Comparison of ENCODE assay signal across 8 cellular contexts in genomic region chr7:44846390-44846789, GRCh38. TPM values are rescaled to one million over a fixed set of nuclear protein-coding genes. Genes with fewer than 3 reads are reported as not detected.
DNase-seq lines count a peak whose midpoint lies in the region; ATAC-seq and TF ChIP-seq lines count a peak whose summit lies in the region.
"Not testable (repeated sequence)": the region's sequence is repeated elsewhere in the genome, so short reads cannot be mapped to it uniquely, and the experiment has no call there.

No MANE protein-coding gene starts in this region.

- H3K4me3 Mint-ChIP-seq in CD8-positive, alpha-beta memory T cell, result peak overlapping the region; percentile 89 to 97 (median 96)
- peak overlapping the region; percentile 96 for H3K4me3 Mint-ChIP-seq in activated naive CD8-positive, alpha-beta T cell treated with anti-CD3 and anti-CD28 coated beads, Interleukin-2, amount 50 U/mL, for 24 hours
- peak overlapping the region; percentile 95 for H3K4me3 Mint-ChIP-seq in osteocyte (ENCODE audit: unreplicated experiment)

- H3K27ac Mint-ChIP-seq in CD8-positive, alpha-beta memory T cell, result peak overlapping the region; percentile 97 to 100 (median 99)
- H3K27ac Mint-ChIP-seq in activated naive CD8-positive, alpha-beta T cell treated with anti-CD3 and anti-CD28 coated beads, Interleukin-2, amount 50 U/mL, for 24 hours, result peak overlapping the region; percentile 95
- H3K27ac Mint-ChIP-seq in osteocyte (ENCODE audit: unreplicated experiment), result peak overlapping the region; percentile 97

- not testable (repeated sequence) for TF ChIP-seq CTCF in LNCaP clone FGC (IDR thresholded peaks at IDR 0.05; ENCODE audit: control insufficient read depth, extremely low read depth, insufficient read depth); WERI-Rb-1 (IDR thresholded peaks at IDR 0.05; ENCODE audit: low read depth, low read length); kidney epithelial cell (IDR thresholded peaks at IDR 0.05; ENCODE audit: insufficient read depth, low read length, poor library complexity, severe bottlenecking); osteocyte (IDR thresholded peaks at IDR 0.05); thoracic aorta (IDR thresholded peaks at IDR 0.05)

- H3K9ac ChIP-seq in endocrine pancreas (ENCODE audit: control insufficient read depth, insufficient read depth, low read length), result not testable (repeated sequence)

- not testable (repeated sequence) for H3K27me3 ChIP-seq in CD8-positive, alpha-beta memory T cell (ENCODE audit: insufficient read depth, low read length, poor library complexity, severe bottlenecking); WERI-Rb-1 (ENCODE audit: insufficient read depth, low read depth, severe bottlenecking); endocrine pancreas (ENCODE audit: control insufficient read depth, insufficient read depth, low read length); kidney epithelial cell (ENCODE audit: control insufficient read depth, insufficient read depth, low read length); thoracic aorta (replicated peaks; ENCODE audit: insufficient read depth)

- POLR2A ChIA-PET in CD8-positive, alpha-beta memory T cell (lab: Charles Lee), result interaction anchor here (0.7 to 4.7 kb wide), 9 partner anchors 11 to 274 kb away, joined by 4 to 40 read pairs (median 9); partner anchors contain the start of genes DDX56, OGDH, PPIA and PURB

- not testable (repeated sequence) for H3K9me3 ChIP-seq in CD8-positive, alpha-beta memory T cell (ENCODE audit: low read length); WERI-Rb-1 (ENCODE audit: severe bottlenecking); endocrine pancreas (ENCODE audit: control insufficient read depth, low read length); thoracic aorta

- not testable (repeated sequence) for H3K9me3 Mint-ChIP-seq in CD8-positive, alpha-beta memory T cell; activated naive CD8-positive, alpha-beta T cell treated with anti-CD3 and anti-CD28 coated beads, Interleukin-2, amount 50 U/mL, for 24 hours; osteocyte (ENCODE audit: unreplicated experiment)

- H3K4me1 ChIP-seq in CD8-positive, alpha-beta memory T cell (ENCODE audit: insufficient read depth, low read length), result peaks cover 31% of the 10 kb centered on the region
- H3K4me1 ChIP-seq in endocrine pancreas (ENCODE audit: control insufficient read depth, insufficient read depth, low read length), result not testable (repeated sequence)
- H3K4me1 ChIP-seq in thoracic aorta (ENCODE audit: control insufficient read depth in 1 of 2, low read depth in 2 of 2), result peaks cover 19 to 35% of the 10 kb centered on the region in 2 donors

- peak overlapping the region; percentile 97 for H3K27ac ChIP-seq in CD8-positive, alpha-beta memory T cell (ENCODE audit: low read depth, low read length)
- not testable (repeated sequence) for H3K27ac ChIP-seq in WERI-Rb-1
- peak overlapping the region; percentile 93 for H3K27ac ChIP-seq in thoracic aorta

- CTCF ChIA-PET in CD8-positive, alpha-beta memory T cell (lab: Charles Lee), result interaction anchor here (0.8 to 5.1 kb wide), 16 partner anchors 11 to 290 kb away, joined by 3 to 28 read pairs (median 5); partner anchors contain the start of gene TMED4

- peaks cover 45 to 48% (median 46%) of the 10 kb centered on the region in 3 donors for H3K4me1 Mint-ChIP-seq in CD8-positive, alpha-beta memory T cell
- H3K4me1 Mint-ChIP-seq in activated naive CD8-positive, alpha-beta T cell treated with anti-CD3 and anti-CD28 coated beads, Interleukin-2, amount 50 U/mL, for 24 hours, result peaks cover 61% of the 10 kb centered on the region
- peaks cover 44% of the 10 kb centered on the region for H3K4me1 Mint-ChIP-seq in osteocyte (ENCODE audit: unreplicated experiment)

- H3K27me3 Mint-ChIP-seq in CD8-positive, alpha-beta memory T cell, result peaks cover 0 to 11% of the 10 kb centered on the region in 2 donors
- not testable (repeated sequence) for H3K27me3 Mint-ChIP-seq in activated naive CD8-positive, alpha-beta T cell treated with anti-CD3 and anti-CD28 coated beads, Interleukin-2, amount 50 U/mL, for 24 hours; osteocyte (ENCODE audit: unreplicated experiment)

- peaks cover 0 to 39% (median 9%) of the 10 kb centered on the region in 3 donors for H3K36me3 Mint-ChIP-seq in CD8-positive, alpha-beta memory T cell
- H3K36me3 Mint-ChIP-seq in activated naive CD8-positive, alpha-beta T cell treated with anti-CD3 and anti-CD28 coated beads, Interleukin-2, amount 50 U/mL, for 24 hours (ENCODE audit: low read depth), result peaks cover 24% of the 10 kb centered on the region
- H3K36me3 Mint-ChIP-seq in osteocyte (ENCODE audit: unreplicated experiment), result not testable (repeated sequence)

- H3K4me3 ChIP-seq in CD8-positive, alpha-beta memory T cell (ENCODE audit: low read length), result peak overlapping the region; percentile 86
- H3K4me3 ChIP-seq in LNCaP clone FGC (ENCODE audit: low read depth, low read length) (peak overlapping the region; percentile 79), WERI-Rb-1 (ENCODE audit: low read depth, low read length) (peak overlapping the region; percentile 94), endocrine pancreas (ENCODE audit: control insufficient read depth, insufficient read depth, low read length) (peak overlapping the region; percentile 100), kidney epithelial cell (ENCODE audit: low read depth, low read length) (peak overlapping the region; percentile 77), thoracic aorta (peak overlapping the region; percentile 80)

- not testable (repeated sequence) for H3K36me3 ChIP-seq in CD8-positive, alpha-beta memory T cell (ENCODE audit: insufficient read depth, low read length); endocrine pancreas (ENCODE audit: control insufficient read depth, insufficient read depth, low read length); kidney epithelial cell (ENCODE audit: control insufficient read depth, insufficient read depth, low read length); thoracic aorta
- peaks cover 20% of the 10 kb centered on the region for H3K36me3 ChIP-seq in WERI-Rb-1

- DNase-seq in CD8-positive, alpha-beta memory T cell, result peak in 4 of 5 donors; percentile 3 to 59 (median 46)
- DNase-seq in LNCaP clone FGC (ENCODE audit: low read depth); WERI-Rb-1; kidney epithelial cell (ENCODE audit: low read depth); osteocyte (ENCODE audit: extremely low spot score, unreplicated experiment); thoracic aorta (ENCODE audit: low spot score): not testable (repeated sequence)
- DNase-seq in activated naive CD8-positive, alpha-beta T cell treated with anti-CD3 and anti-CD28 coated beads, Interleukin-2, amount 50 U/mL, for 24 hours, result peak; percentile 17

- ATAC-seq in activated naive CD8-positive, alpha-beta T cell treated with anti-CD3 and anti-CD28 coated beads, Interleukin-2, amount 50 U/mL, for 24 hours; thoracic aorta (ENCODE audit: insufficient number of reproducible peaks, low FRiP score, low read depth): not testable (repeated sequence)

RNA-seq across cellular contexts. Expression of gene H2AZ2, which starts 1.5 kb away (rescaled TPM):
- total RNA-seq in CD8-positive, alpha-beta memory T cell, result 100 to 1,000 TPM; 243 to 244 TPM
- 273 TPM for polyA plus RNA-seq in CD8-positive, alpha-beta memory T cell
- total RNA-seq in kidney epithelial cell (129 and 148 TPM in 2 replicates), osteocyte (165 and 169 TPM in 2 replicates), thoracic aorta (100 to 1,000 TPM; 103 to 111 TPM)

RNA-seq across cellular contexts. Expression of gene PURB, which starts 38.9 kb away (rescaled TPM):
- 10 to 100 TPM; 45.0 to 45.1 TPM for total RNA-seq in CD8-positive, alpha-beta memory T cell
- 3.2 TPM for polyA plus RNA-seq in CD8-positive, alpha-beta memory T cell
- 19.8 and 25.3 TPM in 2 replicates for total RNA-seq in kidney epithelial cell
- total RNA-seq in osteocyte, result 20.0 and 20.7 TPM in 2 replicates
- total RNA-seq in thoracic aorta, result 10 to 100 TPM; 18.0 to 31.5 TPM

RNA-seq across cellular contexts. Expression of gene PPIA, which starts 49.9 kb away (rescaled TPM):
- total RNA-seq in CD8-positive, alpha-beta memory T cell, result 1,000 to 10,000 TPM; 3,369 to 3,448 TPM
- 3,693 TPM for polyA plus RNA-seq in CD8-positive, alpha-beta memory T cell
- total RNA-seq in kidney epithelial cell, result 2,465 and 2,696 TPM in 2 replicates
- 1,265 and 1,344 TPM in 2 replicates for total RNA-seq in osteocyte
- 1,000 to 10,000 TPM; 1,002 to 1,065 TPM for total RNA-seq in thoracic aorta
